20 cellular contexts compared by ENCODE assay signal in the genomic region with DNA sequence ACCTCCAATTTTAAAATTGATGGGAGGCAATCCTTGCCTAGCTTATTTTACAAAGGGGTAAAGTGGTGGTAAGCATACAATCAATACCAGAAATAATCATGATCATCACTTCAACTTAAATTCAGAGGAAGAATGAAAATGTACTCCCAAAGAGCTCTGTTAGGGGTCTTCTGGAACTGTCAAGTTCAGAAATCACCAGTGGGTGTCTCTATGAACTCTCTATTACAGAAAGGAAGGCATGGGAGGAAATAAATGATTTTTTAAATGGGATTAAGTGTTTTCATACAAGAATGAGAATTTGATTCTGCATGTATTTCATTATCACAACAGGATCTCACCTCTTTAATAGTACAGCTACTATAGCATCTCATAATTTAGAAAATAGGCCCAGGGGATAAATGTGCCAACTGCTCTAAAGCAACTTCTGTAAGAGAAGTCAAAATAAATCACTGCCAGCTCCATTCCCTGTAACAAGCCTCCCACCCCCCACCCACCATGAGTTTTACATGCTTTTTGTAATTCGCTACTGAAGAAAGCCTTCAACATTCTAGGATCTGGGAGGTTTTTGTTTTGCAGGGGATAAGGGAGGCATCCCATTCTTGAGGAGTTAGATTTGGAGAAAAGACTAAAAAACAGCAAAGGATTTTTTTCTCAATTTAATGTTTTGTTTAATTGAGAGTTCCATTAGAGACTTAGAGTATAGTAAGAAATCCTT. TPM values are rescaled to one million over a fixed set of nuclear protein-coding genes. Genes with fewer than 3 reads are reported as not detected.
DNase-seq lines count a peak whose midpoint lies in the region; ATAC-seq, FAIRE-seq and TF ChIP-seq lines count a peak whose summit lies in the region.
"Had no signal": no experiment of that assay in that cellular context is flagged by ENCODE, and none has a peak within 500 bp of the region (broad histone marks: within the 10 kb centered on the region; RNA-seq: fewer than 3 reads in every experiment).

No MANE protein-coding gene starts in this region.

- no peak overlapping the region for H2AFZ ChIP-seq in astrocyte (ENCODE audit: low read depth, low read length)

- H3K4me3 ChIP-seq in astrocyte (ENCODE audit: insufficient read depth, low read depth, low read length) (no peak overlapping the region), right lobe of liver (peak overlapping the region in 1 of 3 donors; percentile 1), upper lobe of left lung (no peak overlapping the region)

- H3K4me1 Mint-ChIP-seq in activated T-cell treated with anti-CD3 and anti-CD28 coated beads, Interleukin-2, amount 50 U/mL, for 72 hours (ENCODE audit: low read depth): peaks cover 15% of the 10 kb centered on the region
- H3K4me1 Mint-ChIP-seq in activated T-cell treated with anti-CD3 and anti-CD28 coated beads, Interleukin-2, amount 50 U/mL, for 4 hours (ENCODE audit: low read depth): peaks cover 43% of the 10 kb centered on the region
- H3K4me1 Mint-ChIP-seq in astrocyte (ENCODE audit: low read depth, unreplicated experiment): peaks cover 22% of the 10 kb centered on the region

- peak overlapping the region; percentile 54 for H3K27ac ChIP-seq in astrocyte (ENCODE audit: low read depth, low read length)
- peak overlapping the region; percentile 58 to 91 (median 85) for H3K27ac ChIP-seq in right lobe of liver
- peak overlapping the region; percentile 21 to 76 (median 55) for H3K27ac ChIP-seq in upper lobe of left lung

- H3K27me3 ChIP-seq in astrocyte (ENCODE audit: insufficient read depth, low read length): no peaks in the 10 kb centered on the region
- no peaks in the 10 kb centered on the region for H3K27me3 ChIP-seq in right lobe of liver
- no peaks in the 10 kb centered on the region for H3K27me3 ChIP-seq in upper lobe of left lung

- no peak for FAIRE-seq in astrocyte (lab: Jason Lieb, UNC)
- FAIRE-seq: urothelium cell line had no signal

- no peaks in the 10 kb centered on the region for H3K9me3 Mint-ChIP-seq in activated T-cell treated with anti-CD3 and anti-CD28 coated beads, Interleukin-2, amount 50 U/mL, for 72 hours
- no peaks in the 10 kb centered on the region for H3K9me3 Mint-ChIP-seq in activated T-cell treated with anti-CD3 and anti-CD28 coated beads, Interleukin-2, amount 50 U/mL, for 4 hours
- H3K9me3 Mint-ChIP-seq in astrocyte (ENCODE audit: unreplicated experiment): no peaks in the 10 kb centered on the region
- H3K9me3 Mint-ChIP-seq: dendritic cell treated with granulocyte-macrophage colony-stimulating factor and Interleukin-4, amounts not matched to agents 40 ng/mL and 50 ng/mL, for 4 days; naive B cell had no signal

- no peaks in the 10 kb centered on the region for H3K4me1 ChIP-seq in astrocyte (ENCODE audit: insufficient read depth, low read length)
- peaks cover 0 to 38% (median 12%) of the 10 kb centered on the region in 4 donors for H3K4me1 ChIP-seq in right lobe of liver
- H3K4me1 ChIP-seq in upper lobe of left lung: peaks cover 11 to 26% (median 15%) of the 10 kb centered on the region in 4 donors

- peaks cover 25% of the 10 kb centered on the region for H4K20me1 ChIP-seq in astrocyte (ENCODE audit: insufficient read depth, low read length)

- no peak for DNase-seq in activated T-cell treated with anti-CD3 and anti-CD28 coated beads, Interleukin-2, amount 50 U/mL, for 72 hours
- DNase-seq in activated T-cell treated with anti-CD3 and anti-CD28 coated beads, Interleukin-2, amount 50 U/mL, for 4 hours: no peak
- DNase-seq in astrocyte (ENCODE audit: low read depth): no peak
- DNase-seq in right lobe of liver: no peak
- no peak for DNase-seq in upper lobe of left lung
- DNase-seq in pons (ENCODE audit: low spot score): no peak
- DNase-seq in superior temporal gyrus (ENCODE audit: extremely low spot score): no peak
- DNase-seq: amygdala; DMS53; foreskin melanocyte; Kasumi-1; kidney; naive B cell; NCI-H1930; NCI-H526 treated with DMSO at 0.1 percent for 48 hours; SHP77; stimulated activated CD4-positive, alpha-beta T cell treated with anti-CD3 and anti-CD28 coated beads, Interleukin-12 subunit alpha, Interleukin-12 subunit beta, amount 100 ng/mL, for 4 hours had no signal

- TF ChIP-seq CTCF in astrocyte (IDR thresholded peaks at IDR 0.05; ENCODE audit: insufficient read depth, low read depth, low read length): no peak
- peak in 1 of 4 donors; percentile 15 for TF ChIP-seq CTCF in right lobe of liver (IDR thresholded peaks at IDR 0.05)
- no peak for TF ChIP-seq CTCF in upper lobe of left lung (IDR thresholded peaks at IDR 0.05)

- peak overlapping the region; percentile 67 for H3K27ac Mint-ChIP-seq in activated T-cell treated with anti-CD3 and anti-CD28 coated beads, Interleukin-2, amount 50 U/mL, for 72 hours
- no peak overlapping the region for H3K27ac Mint-ChIP-seq in astrocyte (ENCODE audit: unreplicated experiment)
- H3K27ac Mint-ChIP-seq: dendritic cell treated with granulocyte-macrophage colony-stimulating factor and Interleukin-4, amounts not matched to agents 40 ng/mL and 50 ng/mL, for 4 days had no signal

- no peaks in the 10 kb centered on the region for H3K27me3 Mint-ChIP-seq in activated T-cell treated with anti-CD3 and anti-CD28 coated beads, Interleukin-2, amount 50 U/mL, for 72 hours (ENCODE audit: low read depth)
- H3K27me3 Mint-ChIP-seq in activated T-cell treated with anti-CD3 and anti-CD28 coated beads, Interleukin-2, amount 50 U/mL, for 4 hours (ENCODE audit: low read depth): no peaks in the 10 kb centered on the region
- H3K27me3 Mint-ChIP-seq in astrocyte (ENCODE audit: low read depth, unreplicated experiment): no peaks in the 10 kb centered on the region
- H3K27me3 Mint-ChIP-seq: dendritic cell treated with granulocyte-macrophage colony-stimulating factor and Interleukin-4, amounts not matched to agents 40 ng/mL and 50 ng/mL, for 4 days; naive B cell had no signal

- ATAC-seq in activated T-cell treated with anti-CD3 and anti-CD28 coated beads, Interleukin-2, amount 50 U/mL, for 72 hours (replicated peaks in 1 of 2): no peak
- ATAC-seq in activated T-cell treated with anti-CD3 and anti-CD28 coated beads, Interleukin-2, amount 50 U/mL, for 4 hours: no peak
- ATAC-seq in right lobe of liver (peak; percentile 12 to 44 (median 25)), upper lobe of left lung (ENCODE audit: low FRiP score in 2 of 2) (no peak), GM18907 (IDR thresholded peaks at IDR 0.05; ENCODE audit: unreplicated experiment) (no peak)

- peaks cover 12% of the 10 kb centered on the region for H3K79me2 ChIP-seq in astrocyte (ENCODE audit: insufficient read depth, low read length)

- H3K4me3 Mint-ChIP-seq in activated T-cell treated with anti-CD3 and anti-CD28 coated beads, Interleukin-2, amount 50 U/mL, for 72 hours: peak overlapping the region in 1 of 2 donors; percentile 63
- H3K4me3 Mint-ChIP-seq in activated T-cell treated with anti-CD3 and anti-CD28 coated beads, Interleukin-2, amount 50 U/mL, for 4 hours: no peak overlapping the region
- no peak overlapping the region for H3K4me3 Mint-ChIP-seq in astrocyte (ENCODE audit: unreplicated experiment)
- H3K4me3 Mint-ChIP-seq: dendritic cell treated with granulocyte-macrophage colony-stimulating factor and Interleukin-4, amounts not matched to agents 40 ng/mL and 50 ng/mL, for 4 days; naive B cell had no signal

- H3K9me3 ChIP-seq in astrocyte (ENCODE audit: insufficient read depth, low read depth, low read length) (no peaks in the 10 kb centered on the region), right lobe of liver (no peaks in the 10 kb centered on the region), upper lobe of left lung (no peaks in the 10 kb centered on the region)

- intact Hi-C loops in right lobe of liver (cut with DNase I): no loop called here

- no peak for TF ChIP-seq POLR2A in right lobe of liver (IDR thresholded peaks at IDR 0.05)
- no peak for TF ChIP-seq POLR2A in upper lobe of left lung (IDR thresholded peaks at IDR 0.05)

- peaks cover 0 to 7% of the 10 kb centered on the region in 2 donors for H3K36me3 Mint-ChIP-seq in activated T-cell treated with anti-CD3 and anti-CD28 coated beads, Interleukin-2, amount 50 U/mL, for 72 hours (ENCODE audit: insufficient read depth in 2 of 2)
- peaks cover 39% of the 10 kb centered on the region for H3K36me3 Mint-ChIP-seq in activated T-cell treated with anti-CD3 and anti-CD28 coated beads, Interleukin-2, amount 50 U/mL, for 4 hours (ENCODE audit: insufficient read depth)
- peaks cover 16% of the 10 kb centered on the region for H3K36me3 Mint-ChIP-seq in astrocyte (ENCODE audit: low read depth, unreplicated experiment)

- no peak for TF ChIP-seq EP300 in upper lobe of left lung (IDR thresholded peaks at IDR 0.05)

- H3K4me2 ChIP-seq in astrocyte (ENCODE audit: low read length): no peak overlapping the region

- peaks cover 19% of the 10 kb centered on the region for H3K36me3 ChIP-seq in astrocyte (ENCODE audit: insufficient read depth, low read length)
- peaks cover 0 to 5% (median 0%) of the 10 kb centered on the region in 4 donors for H3K36me3 ChIP-seq in right lobe of liver
- H3K36me3 ChIP-seq in upper lobe of left lung: peaks cover 0 to 21% (median 2%) of the 10 kb centered on the region in 4 donors

- H3K9ac ChIP-seq in astrocyte (ENCODE audit: low read length): no peak overlapping the region

- 91% methylated on average over 1 of the region's 1 CpG for WGBS in right lobe of liver (ENCODE audit: insufficient coverage, low coverage, low lambda C conversion rate, missing lambda C conversion rate)
- WGBS in upper lobe of left lung, 2 donors: 89 to 96% methylated on average over 1 of the region's 1 CpG

RNA-seq across cellular contexts. Expression of a gene that starts 9.7 kb away (rescaled TPM):
- total RNA-seq in activated T-cell treated with anti-CD3 and anti-CD28 coated beads, Interleukin-2, amount 50 U/mL, for 72 hours: 10 to 100 TPM; 17.6 to 19.9 TPM
- total RNA-seq in activated T-cell treated with anti-CD3 and anti-CD28 coated beads, Interleukin-2, amount 50 U/mL, for 4 hours: 10 to 100 TPM in 1 of 3 donors, 1 to 10 TPM in 2; 8.1 to 11.4 (median 9.2) TPM
- 13.1 and 16.5 TPM in 2 replicates for total RNA-seq in astrocyte
- total RNA-seq in right lobe of liver: 1 to 10 TPM; 4.1 to 7.6 (median 6.0) TPM
- total RNA-seq in upper lobe of left lung: 10 to 100 TPM in 5 of 6 donors, 1 to 10 TPM in 1; 5.5 to 30.4 (median 12.2) TPM

RNA-seq across cellular contexts. Expression of a gene that starts 58.2 kb away (rescaled TPM):
- under 1 TPM; 0.14 to 0.21 TPM for total RNA-seq in activated T-cell treated with anti-CD3 and anti-CD28 coated beads, Interleukin-2, amount 50 U/mL, for 72 hours
- total RNA-seq in activated T-cell treated with anti-CD3 and anti-CD28 coated beads, Interleukin-2, amount 50 U/mL, for 4 hours: under 1 TPM; 0.03 to 0.08 (median 0.03) TPM
- total RNA-seq in astrocyte (1.5 and 2.1 TPM in 2 replicates), right lobe of liver (1 to 10 TPM in 1 of 6 experiments, under 1 TPM in 5; 0.18 to 1.0 (median 0.57) TPM), upper lobe of left lung (10 to 100 TPM in 2 of 6 donors, 1 to 10 TPM in 4; 5.2 to 45.1 (median 8.8) TPM)

Comparison
In these comparisons a context has a peak if more than half of its experiments do, and no peak if none do; other contexts are left out.
1. ATAC-seq: peak in right lobe of liver (4 of 4); none in activated T-cell treated with anti-CD3 and anti-CD28 coated beads, Interleukin-2, amount 50 U/mL, for 72 hours (0 of 2), activated T-cell treated with anti-CD3 and anti-CD28 coated beads, Interleukin-2, amount 50 U/mL, for 4 hours (0 of 2), upper lobe of left lung (0 of 2) and GM18907 (single experiment).
2. Peak in every context shown above with its lines, with median percentiles within 50 percentile points of each other: H3K27ac ChIP-seq.